ENCODE assay signal across 1 cellular context in genomic region chr16:4475880-4476790, GRCh38.
TF ChIP-seq lines count a peak whose summit lies in the region.

HMOX2 (plus strand) TSS chr16:4476398; CDS start chr16:4505525, 29,127 bp downstream.

TF ChIP-seq in HepG2, 621 proteins besides CTCF, POLR2A, EP300 and RAD21 (continued from another document and continues in another):
- TF ChIP-seq RERE (CRISPR knock-in tag; IDR thresholded peaks at IDR 0.05; ENCODE audit: low read depth) (peak; percentile 24; the same call in 1 of the 2 replicates), ZNF567 (CRISPR knock-in tag; IDR thresholded peaks at IDR 0.05; ENCODE audit: borderline replicate concordance) (peak; percentile 67), ZNF580 (CRISPR knock-in tag; IDR thresholded peaks at IDR 0.05; ENCODE audit: borderline replicate concordance, low read depth) (peak; percentile 91; the same call in 1 of the 2 replicates), TGIF2 (CRISPR knock-in tag; IDR thresholded peaks at IDR 0.05) (peak; percentile 94), REL (CRISPR knock-in tag; conservative IDR thresholded peaks at IDR 0.05) (no peak; the same call in 1 of the 2 replicates), ZFP62 (CRISPR knock-in tag; IDR thresholded peaks at IDR 0.05) (no peak), ZNF691 (CRISPR knock-in tag; IDR thresholded peaks at IDR 0.05; ENCODE audit: borderline replicate concordance, low read depth) (peak; percentile 92; the same call in 1 of the 2 replicates), FOXO4 (CRISPR knock-in tag; conservative IDR thresholded peaks at IDR 0.05) (no peak), ZNF737 (CRISPR knock-in tag; IDR thresholded peaks at IDR 0.05; ENCODE audit: borderline replicate concordance) (0 out of 2 replicates have a peak, but pooled peaks have one; percentile 52), ZNF709 (CRISPR knock-in tag; IDR thresholded peaks at IDR 0.05) (0 out of 2 replicates have a peak, but pooled peaks have one; percentile 52), ZSCAN30 (CRISPR knock-in tag; IDR thresholded peaks at IDR 0.05) (no peak), ARNTL (CRISPR knock-in tag; IDR thresholded peaks at IDR 0.05) (0 out of 2 replicates have a peak, but pooled peaks have one; percentile 34), ZNF816 (CRISPR knock-in tag; IDR thresholded peaks at IDR 0.05; ENCODE audit: borderline replicate concordance) (peak; percentile 63; the same call in 1 of the 2 replicates), KLF15 (CRISPR knock-in tag; IDR thresholded peaks at IDR 0.05; ENCODE audit: borderline replicate concordance) (no peak), HES4 (CRISPR knock-in tag; IDR thresholded peaks at IDR 0.05; ENCODE audit: borderline replicate concordance) (no peak; the same call in 1 of the 2 replicates), ZNF652 (CRISPR knock-in tag; IDR thresholded peaks at IDR 0.05; ENCODE audit: borderline replicate concordance, low read depth) (no peak), DMAP1 (CRISPR knock-in tag; IDR thresholded peaks at IDR 0.05) (peak; percentile 85), MATR3 (CRISPR knock-in tag; IDR thresholded peaks at IDR 0.05) (no peak), NFKB2 (CRISPR knock-in tag; IDR thresholded peaks at IDR 0.05; ENCODE audit: borderline replicate concordance) (peak; percentile 90; the same call in 1 of the 2 replicates), ZNF780A (CRISPR knock-in tag; IDR thresholded peaks at IDR 0.05) (no peak), ZNF788 (CRISPR knock-in tag; IDR thresholded peaks at IDR 0.05; ENCODE audit: borderline replicate concordance) (peak; percentile 86), KAT2B (IDR thresholded peaks at IDR 0.05; ENCODE audit: borderline replicate concordance, low read depth, low read length) (no peak), ZNF569 (CRISPR knock-in tag; IDR thresholded peaks at IDR 0.05; ENCODE audit: borderline replicate concordance) (no peak), MZF1 (CRISPR knock-in tag; IDR thresholded peaks at IDR 0.05; ENCODE audit: borderline replicate concordance) (no peak), MAF1 (CRISPR knock-in tag; IDR thresholded peaks at IDR 0.05; ENCODE audit: borderline replicate concordance) (no peak), BRF2 (CRISPR knock-in tag; IDR thresholded peaks at IDR 0.05) (no peak), SKI (IDR thresholded peaks at IDR 0.05; ENCODE audit: partially characterized antibody) (peak; percentile 48), YY1 (IDR thresholded peaks at IDR 0.05; ENCODE audit: insufficient read depth, insufficient replicate concordance, low read depth, low read length) (peak; percentile 80)
- TF ChIP-seq, protein P1, sequence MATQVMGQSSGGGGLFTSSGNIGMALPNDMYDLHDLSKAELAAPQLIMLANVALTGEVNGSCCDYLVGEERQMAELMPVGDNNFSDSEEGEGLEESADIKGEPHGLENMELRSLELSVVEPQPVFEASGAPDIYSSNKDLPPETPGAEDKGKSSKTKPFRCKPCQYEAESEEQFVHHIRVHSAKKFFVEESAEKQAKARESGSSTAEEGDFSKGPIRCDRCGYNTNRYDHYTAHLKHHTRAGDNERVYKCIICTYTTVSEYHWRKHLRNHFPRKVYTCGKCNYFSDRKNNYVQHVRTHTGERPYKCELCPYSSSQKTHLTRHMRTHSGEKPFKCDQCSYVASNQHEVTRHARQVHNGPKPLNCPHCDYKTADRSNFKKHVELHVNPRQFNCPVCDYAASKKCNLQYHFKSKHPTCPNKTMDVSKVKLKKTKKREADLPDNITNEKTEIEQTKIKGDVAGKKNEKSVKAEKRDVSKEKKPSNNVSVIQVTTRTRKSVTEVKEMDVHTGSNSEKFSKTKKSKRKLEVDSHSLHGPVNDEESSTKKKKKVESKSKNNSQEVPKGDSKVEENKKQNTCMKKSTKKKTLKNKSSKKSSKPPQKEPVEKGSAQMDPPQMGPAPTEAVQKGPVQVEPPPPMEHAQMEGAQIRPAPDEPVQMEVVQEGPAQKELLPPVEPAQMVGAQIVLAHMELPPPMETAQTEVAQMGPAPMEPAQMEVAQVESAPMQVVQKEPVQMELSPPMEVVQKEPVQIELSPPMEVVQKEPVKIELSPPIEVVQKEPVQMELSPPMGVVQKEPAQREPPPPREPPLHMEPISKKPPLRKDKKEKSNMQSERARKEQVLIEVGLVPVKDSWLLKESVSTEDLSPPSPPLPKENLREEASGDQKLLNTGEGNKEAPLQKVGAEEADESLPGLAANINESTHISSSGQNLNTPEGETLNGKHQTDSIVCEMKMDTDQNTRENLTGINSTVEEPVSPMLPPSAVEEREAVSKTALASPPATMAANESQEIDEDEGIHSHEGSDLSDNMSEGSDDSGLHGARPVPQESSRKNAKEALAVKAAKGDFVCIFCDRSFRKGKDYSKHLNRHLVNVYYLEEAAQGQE (IDR thresholded peaks at IDR 0.05; ENCODE audit: borderline replicate concordance in 1 of 2, low read depth in 1 of 2, low read length in 2 of 2), result peak in 1 of 2 experiments; percentile 35; a peak in 1 of 4 replicates
- TF ChIP-seq, protein P2, sequence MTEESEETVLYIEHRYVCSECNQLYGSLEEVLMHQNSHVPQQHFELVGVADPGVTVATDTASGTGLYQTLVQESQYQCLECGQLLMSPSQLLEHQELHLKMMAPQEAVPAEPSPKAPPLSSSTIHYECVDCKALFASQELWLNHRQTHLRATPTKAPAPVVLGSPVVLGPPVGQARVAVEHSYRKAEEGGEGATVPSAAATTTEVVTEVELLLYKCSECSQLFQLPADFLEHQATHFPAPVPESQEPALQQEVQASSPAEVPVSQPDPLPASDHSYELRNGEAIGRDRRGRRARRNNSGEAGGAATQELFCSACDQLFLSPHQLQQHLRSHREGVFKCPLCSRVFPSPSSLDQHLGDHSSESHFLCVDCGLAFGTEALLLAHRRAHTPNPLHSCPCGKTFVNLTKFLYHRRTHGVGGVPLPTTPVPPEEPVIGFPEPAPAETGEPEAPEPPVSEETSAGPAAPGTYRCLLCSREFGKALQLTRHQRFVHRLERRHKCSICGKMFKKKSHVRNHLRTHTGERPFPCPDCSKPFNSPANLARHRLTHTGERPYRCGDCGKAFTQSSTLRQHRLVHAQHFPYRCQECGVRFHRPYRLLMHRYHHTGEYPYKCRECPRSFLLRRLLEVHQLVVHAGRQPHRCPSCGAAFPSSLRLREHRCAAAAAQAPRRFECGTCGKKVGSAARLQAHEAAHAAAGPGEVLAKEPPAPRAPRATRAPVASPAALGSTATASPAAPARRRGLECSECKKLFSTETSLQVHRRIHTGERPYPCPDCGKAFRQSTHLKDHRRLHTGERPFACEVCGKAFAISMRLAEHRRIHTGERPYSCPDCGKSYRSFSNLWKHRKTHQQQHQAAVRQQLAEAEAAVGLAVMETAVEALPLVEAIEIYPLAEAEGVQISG (CRISPR knock-in tag; IDR thresholded peaks at IDR 0.05), result peak; percentile 79
- TF ChIP-seq, protein P3, sequence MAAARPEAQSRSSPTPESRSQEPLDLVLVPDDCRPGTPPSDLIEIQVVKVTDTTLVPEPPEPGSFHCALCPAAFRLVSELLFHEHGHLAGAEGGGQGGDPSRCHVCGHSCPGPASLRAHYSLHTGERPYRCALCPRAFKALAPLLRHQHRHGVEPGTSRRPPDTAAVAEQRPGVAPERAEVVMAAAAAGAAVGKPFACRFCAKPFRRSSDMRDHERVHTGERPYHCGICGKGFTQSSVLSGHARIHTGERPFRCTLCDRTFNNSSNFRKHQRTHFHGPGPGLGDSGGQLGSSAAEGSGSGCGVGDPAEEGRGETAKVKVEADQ (CRISPR knock-in tag; IDR thresholded peaks at IDR 0.05; ENCODE audit: borderline replicate concordance), result 0 out of 2 replicates have a peak, but pooled peaks have one; percentile 28
- TF ChIP-seq, protein P4, sequence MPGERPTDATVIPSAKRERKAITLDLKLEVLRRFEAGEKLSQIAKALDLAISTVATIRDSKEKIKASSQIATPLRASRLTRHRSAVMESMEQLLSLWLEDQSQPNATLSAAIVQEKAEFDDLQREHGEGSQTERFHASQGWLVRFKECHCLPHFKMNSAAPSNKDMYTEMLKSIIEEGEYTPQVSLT (CRISPR knock-in tag; IDR thresholded peaks at IDR 0.05; ENCODE audit: borderline replicate concordance, low read depth), result no peak; the same call in 1 of the 2 replicates
- TF ChIP-seq, protein P5, sequence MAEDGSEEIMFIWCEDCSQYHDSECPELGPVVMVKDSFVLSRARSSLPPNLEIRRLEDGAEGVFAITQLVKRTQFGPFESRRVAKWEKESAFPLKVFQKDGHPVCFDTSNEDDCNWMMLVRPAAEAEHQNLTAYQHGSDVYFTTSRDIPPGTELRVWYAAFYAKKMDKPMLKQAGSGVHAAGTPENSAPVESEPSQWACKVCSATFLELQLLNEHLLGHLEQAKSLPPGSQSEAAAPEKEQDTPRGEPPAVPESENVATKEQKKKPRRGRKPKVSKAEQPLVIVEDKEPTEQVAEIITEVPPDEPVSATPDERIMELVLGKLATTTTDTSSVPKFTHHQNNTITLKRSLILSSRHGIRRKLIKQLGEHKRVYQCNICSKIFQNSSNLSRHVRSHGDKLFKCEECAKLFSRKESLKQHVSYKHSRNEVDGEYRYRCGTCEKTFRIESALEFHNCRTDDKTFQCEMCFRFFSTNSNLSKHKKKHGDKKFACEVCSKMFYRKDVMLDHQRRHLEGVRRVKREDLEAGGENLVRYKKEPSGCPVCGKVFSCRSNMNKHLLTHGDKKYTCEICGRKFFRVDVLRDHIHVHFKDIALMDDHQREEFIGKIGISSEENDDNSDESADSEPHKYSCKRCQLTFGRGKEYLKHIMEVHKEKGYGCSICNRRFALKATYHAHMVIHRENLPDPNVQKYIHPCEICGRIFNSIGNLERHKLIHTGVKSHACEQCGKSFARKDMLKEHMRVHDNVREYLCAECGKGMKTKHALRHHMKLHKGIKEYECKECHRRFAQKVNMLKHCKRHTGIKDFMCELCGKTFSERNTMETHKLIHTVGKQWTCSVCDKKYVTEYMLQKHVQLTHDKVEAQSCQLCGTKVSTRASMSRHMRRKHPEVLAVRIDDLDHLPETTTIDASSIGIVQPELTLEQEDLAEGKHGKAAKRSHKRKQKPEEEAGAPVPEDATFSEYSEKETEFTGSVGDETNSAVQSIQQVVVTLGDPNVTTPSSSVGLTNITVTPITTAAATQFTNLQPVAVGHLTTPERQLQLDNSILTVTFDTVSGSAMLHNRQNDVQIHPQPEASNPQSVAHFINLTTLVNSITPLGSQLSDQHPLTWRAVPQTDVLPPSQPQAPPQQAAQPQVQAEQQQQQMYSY (CRISPR knock-in tag; IDR thresholded peaks at IDR 0.05), result no peak
- TF ChIP-seq, protein P6, sequence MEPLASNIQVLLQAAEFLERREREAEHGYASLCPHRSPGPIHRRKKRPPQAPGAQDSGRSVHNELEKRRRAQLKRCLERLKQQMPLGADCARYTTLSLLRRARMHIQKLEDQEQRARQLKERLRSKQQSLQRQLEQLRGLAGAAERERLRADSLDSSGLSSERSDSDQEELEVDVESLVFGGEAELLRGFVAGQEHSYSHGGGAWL (CRISPR knock-in tag; IDR thresholded peaks at IDR 0.05), result peak; percentile 94; the same call in 1 of the 2 replicates
